In genomic region chr4:142144813-142145212, GRCh38 we compare ENCODE assay signal across 26 cellular contexts.
"Had no signal": no experiment of that assay in that cellular context is flagged by ENCODE, and none has a peak within 500 bp of the region (broad histone marks: within the 10 kb centered on the region; RNA-seq: fewer than 3 reads in every experiment).

No MANE protein-coding gene starts in this region.

- H3K27me3 ChIP-seq: gastrocnemius medialis, heart left ventricle, hepatocyte, left lung, neutrophil, right lobe of liver, suprapubic skin, thyroid gland, vagina had no signal

- H3K27me3 Mint-ChIP-seq: naive B cell; natural killer cell treated with Interleukin-12 subunit alpha and Interleukin-12 subunit beta and Interleukin-15 and Interleukin-18, amount 100 ng/mL, for 72 hours; progenitor cell of endocrine pancreas; stimulated activated naive B cell treated with anti-CD40 and anti-IgM and Interleukin-4, amounts not matched to agents 10 μg/mL and 1 μg/mL and 100 μg/mL, for 72 hours; stimulated activated naive CD8-positive, alpha-beta T cell treated with anti-CD3 and anti-CD28 coated beads, Interleukin-15, Interleukin-2, amounts not matched to agents 100 ng/mL and 50 ng/mL, for 24 hours had no signal

- H3K9me3 Mint-ChIP-seq: mesothelial cell of epicardium; naive B cell; natural killer cell treated with Interleukin-12 subunit alpha and Interleukin-12 subunit beta and Interleukin-15 and Interleukin-18, amount 100 ng/mL, for 72 hours; neural crest cell; stimulated activated naive B cell treated with anti-CD40 and anti-IgM and Interleukin-4, amounts not matched to agents 10 μg/mL and 1 μg/mL and 100 μg/mL, for 72 hours; stimulated activated naive CD8-positive, alpha-beta T cell treated with anti-CD3 and anti-CD28 coated beads, Interleukin-15, Interleukin-2, amounts not matched to agents 100 ng/mL and 50 ng/mL, for 24 hours had no signal

- H3K4me3 Mint-ChIP-seq: mesothelial cell of epicardium; naive B cell; natural killer cell treated with Interleukin-12 subunit alpha and Interleukin-12 subunit beta and Interleukin-15 and Interleukin-18, amount 100 ng/mL, for 72 hours; neural crest cell; stimulated activated naive B cell treated with anti-CD40 and anti-IgM and Interleukin-4, amounts not matched to agents 10 μg/mL and 1 μg/mL and 100 μg/mL, for 72 hours; stimulated activated naive CD8-positive, alpha-beta T cell treated with anti-CD3 and anti-CD28 coated beads, Interleukin-15, Interleukin-2, amounts not matched to agents 100 ng/mL and 50 ng/mL, for 24 hours had no signal

- H3K4me1 Mint-ChIP-seq: naive B cell; neural crest cell; stimulated activated naive B cell treated with anti-CD40 and anti-IgM and Interleukin-4, amounts not matched to agents 10 μg/mL and 1 μg/mL and 100 μg/mL, for 72 hours had no signal

- H3K4me2 ChIP-seq: hepatocyte had no signal

- H3K27ac ChIP-seq: coronary artery, gastrocnemius medialis, heart left ventricle, hepatocyte, left lung, neutrophil, parathyroid adenoma, right lobe of liver, suprapubic skin, thyroid gland, vagina had no signal

- H3K4me1 ChIP-seq: heart left ventricle, left lung, parathyroid adenoma, right lobe of liver, suprapubic skin, thyroid gland, vagina had no signal

- H3K4me3 ChIP-seq: coronary artery, gastrocnemius medialis, heart left ventricle, hepatocyte, left lung, mucosa of descending colon, right lobe of liver, suprapubic skin, thyroid gland, vagina had no signal

- DNase-seq: dermis blood vessel endothelial cell; effector memory CD4-positive, alpha-beta T cell; gastrocnemius medialis; heart left ventricle; left cardiac atrium; left lung; mesenchymal stem cell; mucosa of descending colon; naive B cell; right lobe of liver; small intestine; stimulated activated CD4-positive, alpha-beta T cell treated with anti-CD3 and anti-CD28 coated beads, Interleukin-15, amount 100 ng/mL, for 24 hours; stimulated activated CD4-positive, alpha-beta T cell treated with anti-CD3 and anti-CD28 coated beads, Interleukin-2, amount 100 ng/mL, for 48 hours; stimulated activated naive B cell treated with anti-CD40 and anti-IgM and Interleukin-4, amounts not matched to agents 10 μg/mL and 1 μg/mL and 100 μg/mL, for 72 hours; thyroid gland had no signal

- H3K27ac Mint-ChIP-seq: mesothelial cell of epicardium; naive B cell; natural killer cell treated with Interleukin-12 subunit alpha and Interleukin-12 subunit beta and Interleukin-15 and Interleukin-18, amount 100 ng/mL, for 72 hours; progenitor cell of endocrine pancreas; stimulated activated naive B cell treated with anti-CD40 and anti-IgM and Interleukin-4, amounts not matched to agents 10 μg/mL and 1 μg/mL and 100 μg/mL, for 72 hours; stimulated activated naive CD8-positive, alpha-beta T cell treated with anti-CD3 and anti-CD28 coated beads, Interleukin-15, Interleukin-2, amounts not matched to agents 100 ng/mL and 50 ng/mL, for 24 hours had no signal

- H3K36me3 Mint-ChIP-seq: naive B cell; natural killer cell treated with Interleukin-12 subunit alpha and Interleukin-12 subunit beta and Interleukin-15 and Interleukin-18, amount 100 ng/mL, for 72 hours; stimulated activated naive B cell treated with anti-CD40 and anti-IgM and Interleukin-4, amounts not matched to agents 10 μg/mL and 1 μg/mL and 100 μg/mL, for 72 hours had no signal

- H3K9me3 ChIP-seq: gastrocnemius medialis, heart left ventricle, left lung, mucosa of descending colon, neutrophil, right lobe of liver, suprapubic skin, thyroid gland, vagina had no signal

- ATAC-seq: gastrocnemius medialis; heart left ventricle; left cardiac atrium; left lung; mucosa of descending colon; natural killer cell treated with Interleukin-12 subunit alpha and Interleukin-12 subunit beta and Interleukin-15 and Interleukin-18, amount 100 ng/mL, for 72 hours; right lobe of liver; stimulated activated naive B cell treated with anti-CD40 and anti-IgM and Interleukin-4, amounts not matched to agents 10 μg/mL and 1 μg/mL and 100 μg/mL, for 72 hours had no signal

- H3K36me3 ChIP-seq: gastrocnemius medialis, left lung, neutrophil, right lobe of liver, suprapubic skin, thyroid gland, vagina had no signal
